ENCODE assay signal across 8 cellular contexts in genomic region chr1:120844186-120844944, GRCh38. TPM values are rescaled to one million over a fixed set of nuclear protein-coding genes. Genes with fewer than 3 reads are reported as not detected.
DNase-seq lines count a peak whose midpoint lies in the region; TF ChIP-seq lines count a peak whose summit lies in the region.
"Not testable (repeated sequence)": the region's sequence is repeated elsewhere in the genome, so short reads cannot be mapped to it uniquely, and the experiment has no call there.

No MANE protein-coding gene starts in this region.

- H3K27ac Mint-ChIP-seq in CD8-positive, alpha-beta memory T cell: peak overlapping the region; percentile 46 to 95 (median 92)

- CTCF ChIA-PET in CD8-positive, alpha-beta memory T cell (lab: Charles Lee): not testable (repeated sequence)

- H3K27me3 ChIP-seq in CD8-positive, alpha-beta memory T cell (ENCODE audit: insufficient read depth, low read length, poor library complexity, severe bottlenecking); HUES48 (ENCODE audit: control insufficient read depth, insufficient read depth, low read length); iPS DF 6.9 (ENCODE audit: control insufficient read depth, insufficient read depth, low read length); osteoblast (ENCODE audit: insufficient read depth, low read length): not testable (repeated sequence)

- H3K36me3 Mint-ChIP-seq in CD8-positive, alpha-beta memory T cell: not testable (repeated sequence)

- peak overlapping the region; percentile 54 for H3K4me3 ChIP-seq in CD8-positive, alpha-beta memory T cell (ENCODE audit: low read length)
- peak overlapping the region; percentile 74 for H3K4me3 ChIP-seq in HUES48 (ENCODE audit: low read depth, low read length)
- peak overlapping the region; percentile 64; the same call in 1 of the 2 replicates for H3K4me3 ChIP-seq in iPS DF 6.9 (ENCODE audit: low read length)
- peak overlapping the region; percentile 68 for H3K4me3 ChIP-seq in osteoblast (ENCODE audit: insufficient read depth, low read length)

- not testable (repeated sequence) for H3K36me3 ChIP-seq in CD8-positive, alpha-beta memory T cell (ENCODE audit: insufficient read depth, low read length); HUES48 (ENCODE audit: control insufficient read depth, insufficient read depth, low read length); iPS DF 6.9 (ENCODE audit: control insufficient read depth, insufficient read depth, low read length); osteoblast (ENCODE audit: insufficient read depth, low read length)

- peak overlapping the region; percentile 70 for H3K27ac ChIP-seq in CD8-positive, alpha-beta memory T cell (ENCODE audit: low read depth, low read length)
- H3K27ac ChIP-seq in HUES48 (ENCODE audit: low read depth, low read length): peak overlapping the region; percentile 20
- H3K27ac ChIP-seq in caudate nucleus (ENCODE audit: low read depth, low read length); iPS DF 6.9 (ENCODE audit: low read length); osteoblast (ENCODE audit: low read depth, low read length): not testable (repeated sequence)

- POLR2A ChIA-PET in CD8-positive, alpha-beta memory T cell (lab: Charles Lee): not testable (repeated sequence)

- H3K4me3 Mint-ChIP-seq in CD8-positive, alpha-beta memory T cell: peak overlapping the region; percentile 87 to 96 (median 89)

- peak; percentile 60 to 88 (median 77) for DNase-seq in CD8-positive, alpha-beta memory T cell
- DNase-seq in RPMI8226 (peak; percentile 83), caudate nucleus (lab: John Stamatoyannopoulos, UW) (peak in 42 of 61 donors; percentile 4 to 80 (median 39)), osteoblast (ENCODE audit: insufficient read length, low spot score, missing footprints) (peak; percentile 46)
- peak; percentile 92 for DNase-seq in activated CD8-positive, alpha-beta memory T cell treated with anti-CD3 and anti-CD28 coated beads for 24 hours
- not testable (repeated sequence) for DNase-seq in iPS DF 6.9 (ENCODE audit: low read depth, low spot score)
- peak; percentile 45 for DNase-seq in stimulated activated CD8-positive, alpha-beta memory T cell treated with anti-CD3 and anti-CD28 coated beads, Interleukin-4, amount 100 ng/mL, for 24 hours (ENCODE audit: low read depth)

- H3K27me3 Mint-ChIP-seq in CD8-positive, alpha-beta memory T cell: not testable (repeated sequence)

- H3K9ac ChIP-seq in HUES48 (ENCODE audit: low read depth, low read length): not testable (repeated sequence)

- not testable (repeated sequence) for H3K9me3 Mint-ChIP-seq in CD8-positive, alpha-beta memory T cell

- TF ChIP-seq CTCF in osteoblast (IDR thresholded peaks at IDR 0.05; ENCODE audit: extremely low read depth, low read depth, low read length): peak; percentile 27

- not testable (repeated sequence) for H3K4me1 ChIP-seq in CD8-positive, alpha-beta memory T cell (ENCODE audit: insufficient read depth, low read length); HUES48 (ENCODE audit: control insufficient read depth, insufficient read depth, low read length); iPS DF 6.9 (ENCODE audit: control insufficient read depth, insufficient read depth, low read length); osteoblast (ENCODE audit: insufficient read depth, low read length)

- H3K79me2 ChIP-seq in osteoblast (ENCODE audit: insufficient read depth, low read length): not testable (repeated sequence)

- H3K4me1 Mint-ChIP-seq in CD8-positive, alpha-beta memory T cell: not testable (repeated sequence)

- no CpG with 5 or more reads among the region's 49 CpGs for WGBS in iPS DF 6.9 (ENCODE audit: insufficient coverage, insufficient read length)

- H3K4me2 ChIP-seq in osteoblast (ENCODE audit: insufficient read depth, low read length): peak overlapping the region; percentile 71

- H2AFZ ChIP-seq in osteoblast (ENCODE audit: low read length): peak overlapping the region; percentile 59

- H3K9me3 ChIP-seq in CD8-positive, alpha-beta memory T cell (ENCODE audit: low read length); HUES48 (ENCODE audit: control insufficient read depth, insufficient read depth, low read length); iPS DF 6.9 (ENCODE audit: control insufficient read depth, insufficient read depth, low read length); osteoblast (ENCODE audit: low read depth, low read length): not testable (repeated sequence)

- H4K20me1 ChIP-seq in osteoblast (ENCODE audit: insufficient read depth, low read length): not testable (repeated sequence)

RNA-seq across cellular contexts. Expression of gene PPIAL4A, which starts 45.2 kb away (rescaled TPM):
- not detected for total RNA-seq in CD8-positive, alpha-beta memory T cell
- not detected for polyA plus RNA-seq in CD8-positive, alpha-beta memory T cell
- total RNA-seq in osteoblast: not detected in 2 replicates
